12 cellular contexts compared by ENCODE assay signal in the genomic region with DNA sequence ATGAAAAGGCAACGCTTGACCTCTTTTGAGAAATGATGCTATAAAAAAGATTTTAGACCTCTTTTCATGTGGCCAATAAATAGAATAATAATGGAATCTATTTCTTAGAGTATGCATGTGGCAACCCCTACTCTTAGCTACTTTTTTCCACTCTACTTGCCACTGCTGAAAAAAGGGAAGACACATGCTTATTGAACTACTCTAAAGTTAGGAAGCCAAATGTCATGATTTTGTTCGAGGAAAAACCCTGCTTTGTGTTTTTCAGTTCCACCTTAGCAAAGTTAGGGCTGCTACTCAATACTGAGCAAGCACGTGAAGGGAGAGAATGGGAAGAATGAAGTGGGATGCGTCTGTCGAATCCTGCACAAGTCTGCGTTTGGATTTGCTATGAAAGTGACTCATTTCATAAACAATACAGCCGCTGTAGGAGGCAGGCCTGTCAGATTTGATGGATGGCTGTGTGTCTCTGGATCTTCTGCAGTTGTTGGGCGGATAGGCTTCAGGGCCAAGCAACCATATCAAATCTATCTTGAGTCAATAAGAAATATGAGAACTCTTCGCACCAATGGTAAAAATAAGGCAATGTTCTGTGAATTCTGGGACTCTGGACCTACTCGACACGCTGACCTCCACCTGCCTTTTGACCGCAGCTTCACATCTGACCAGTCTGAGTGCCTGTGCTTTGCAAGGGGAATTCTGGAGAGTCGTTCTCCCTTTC.
DNase-seq lines count a peak whose midpoint lies in the region; ATAC-seq and TF ChIP-seq lines count a peak whose summit lies in the region.
"Had no signal": no experiment of that assay in that cellular context is flagged by ENCODE, and none has a peak within 500 bp of the region (broad histone marks: within the 10 kb centered on the region; RNA-seq: fewer than 3 reads in every experiment).

No MANE protein-coding gene starts in this region.

- H3K36me3 Mint-ChIP-seq in nephron progenitor cell (ENCODE audit: low read depth) = no peaks in the 10 kb centered on the region
- H3K36me3 Mint-ChIP-seq in activated naive CD8-positive, alpha-beta T cell treated with anti-CD3 and anti-CD28 coated beads, Interleukin-2, amount 50 U/mL, for 24 hours (ENCODE audit: low read depth) = no peaks in the 10 kb centered on the region

- H3K27me3 Mint-ChIP-seq in nephron progenitor cell (ENCODE audit: low read depth, poor library complexity) = peaks cover 4% of the 10 kb centered on the region
- H3K27me3 Mint-ChIP-seq in activated naive CD8-positive, alpha-beta T cell treated with anti-CD3 and anti-CD28 coated beads, Interleukin-2, amount 50 U/mL, for 24 hours = no peaks in the 10 kb centered on the region
- H3K27me3 Mint-ChIP-seq: CD4-positive, alpha-beta T cell had no signal

- DNase-seq in DMS53 treated with DMSO at 0.1 percent for 48 hours (lab: John Stamatoyannopoulos, UW; ENCODE audit: unreplicated experiment) (peak; percentile 97), NCI-H460 (ENCODE audit: extremely low read depth, low read depth) (peak; percentile 75), mammary epithelial cell (peak; percentile 76), nephron progenitor cell (no peak), heart left ventricle (no peak), GM19240 (ENCODE audit: insufficient read length, low spot score) (no peak), cerebellum (ENCODE audit: low spot score) (no peak)
- no peak for DNase-seq in activated naive CD8-positive, alpha-beta T cell treated with anti-CD3 and anti-CD28 coated beads, Interleukin-2, amount 50 U/mL, for 24 hours
- DNase-seq: CD4-positive, alpha-beta T cell; NCI-H526 treated with DMSO at 0.1 percent for 48 hours; stimulated activated CD4-positive, alpha-beta T cell treated with anti-CD3 and anti-CD28 coated beads, Interleukin-4, amount 100 ng/mL, for 24 hours had no signal

- BruUV-seq in mammary epithelial cell (replicated peaks; lab: Mats Ljungman, UMichigan) = no TSS peak

- CTCF ChIA-PET in mammary epithelial cell (lab: Charles Lee; ENCODE audit: low non-redundant PET) = interaction anchor here (0.6 kb wide), 1 partner anchor 252 kb away, joined by 5 read pairs; no protein-coding TSS in a partner anchor

- H2AFZ ChIP-seq in mammary epithelial cell (ENCODE audit: low read depth, low read length) = no peak overlapping the region

- dilution Hi-C loops in mammary epithelial cell (cut with HindIII; ENCODE audit: low sequenced_read_pairs) = no loop called here

- WGBS in mammary epithelial cell (ENCODE audit: low coverage, missing lambda C conversion rate) = 85% methylated on average over 13 of the region's 13 CpGs
- 78 to 85% (median 80%) methylated on average over 13 of the region's 13 CpGs for WGBS in heart left ventricle, 4 donors

- H3K4me3 ChIP-seq in mammary epithelial cell (replicated peaks in 1 of 3; ENCODE audit: insufficient read depth in 1 of 3, low read depth in 2 of 3, low read length in 3 of 3) = no peak overlapping the region
- no peak overlapping the region for H3K4me3 ChIP-seq in heart left ventricle

- H3K36me3 ChIP-seq in mammary epithelial cell (ENCODE audit: insufficient read depth, low read length) = no peaks in the 10 kb centered on the region
- H3K36me3 ChIP-seq in heart left ventricle = no peaks in the 10 kb centered on the region

- H4K20me1 ChIP-seq in mammary epithelial cell (ENCODE audit: insufficient read depth, low read length) = no peaks in the 10 kb centered on the region

- no peak overlapping the region for H3K9ac ChIP-seq in mammary epithelial cell (ENCODE audit: insufficient read depth, low read length)

- peak overlapping the region; percentile 44 for H3K27ac Mint-ChIP-seq in nephron progenitor cell
- no peak overlapping the region for H3K27ac Mint-ChIP-seq in activated naive CD8-positive, alpha-beta T cell treated with anti-CD3 and anti-CD28 coated beads, Interleukin-2, amount 50 U/mL, for 24 hours
- H3K27ac Mint-ChIP-seq: CD4-positive, alpha-beta T cell had no signal

- H3K27ac ChIP-seq in mammary epithelial cell (ENCODE audit: insufficient read depth, low read depth, low read length) = no peak overlapping the region
- H3K27ac ChIP-seq in heart left ventricle = no peak overlapping the region

- H3K4me2 ChIP-seq in mammary epithelial cell (ENCODE audit: insufficient read depth, low read depth, low read length) = no peak overlapping the region

- H3K4me3 Mint-ChIP-seq in nephron progenitor cell = no peak overlapping the region
- H3K4me3 Mint-ChIP-seq in activated naive CD8-positive, alpha-beta T cell treated with anti-CD3 and anti-CD28 coated beads, Interleukin-2, amount 50 U/mL, for 24 hours = no peak overlapping the region
- H3K4me3 Mint-ChIP-seq: CD4-positive, alpha-beta T cell had no signal

- no peaks in the 10 kb centered on the region for H3K9me3 ChIP-seq in mammary epithelial cell (replicated peaks; ENCODE audit: insufficient read depth, low read length)
- H3K9me3 ChIP-seq in heart left ventricle = no peaks in the 10 kb centered on the region

- TF ChIP-seq POLR2A in heart left ventricle (IDR thresholded peaks at IDR 0.05) = no peak

- no peak for TF ChIP-seq CTCF in mammary epithelial cell (conservative IDR thresholded peaks at IDR 0.05 in 1 of 2, IDR thresholded peaks at IDR 0.05 in 1 of 2; ENCODE audit: extremely low read depth in 1 of 2, insufficient read depth in 1 of 2, low read depth in 1 of 2, low read length in 2 of 2)
- no peak for TF ChIP-seq CTCF in nephron progenitor cell (IDR thresholded peaks at IDR 0.05)
- TF ChIP-seq CTCF in heart left ventricle (IDR thresholded peaks at IDR 0.05) = no peak

- ATAC-seq in heart left ventricle = no peak
- no peak for ATAC-seq in activated naive CD8-positive, alpha-beta T cell treated with anti-CD3 and anti-CD28 coated beads, Interleukin-2, amount 50 U/mL, for 24 hours
- ATAC-seq: left lobe of liver had no signal

- intact Hi-C loops in mammary epithelial cell (cut with micrococcal nuclease) = no loop called here
- intact Hi-C loops in heart left ventricle (cut with DNase I) = loop anchor here in 1 of 10 donors (10.0 kb wide), 1 partner anchor 416 kb away; no protein-coding TSS in a partner anchor

- peaks cover 20% of the 10 kb centered on the region for H3K4me1 Mint-ChIP-seq in nephron progenitor cell
- H3K4me1 Mint-ChIP-seq in activated naive CD8-positive, alpha-beta T cell treated with anti-CD3 and anti-CD28 coated beads, Interleukin-2, amount 50 U/mL, for 24 hours = no peaks in the 10 kb centered on the region

- no peaks in the 10 kb centered on the region for H3K9me3 Mint-ChIP-seq in nephron progenitor cell
- no peaks in the 10 kb centered on the region for H3K9me3 Mint-ChIP-seq in activated naive CD8-positive, alpha-beta T cell treated with anti-CD3 and anti-CD28 coated beads, Interleukin-2, amount 50 U/mL, for 24 hours
- H3K9me3 Mint-ChIP-seq: CD4-positive, alpha-beta T cell had no signal

- no peaks in the 10 kb centered on the region for H3K79me2 ChIP-seq in mammary epithelial cell (ENCODE audit: insufficient read depth, low read length)

- no peaks in the 10 kb centered on the region for H3K27me3 ChIP-seq in mammary epithelial cell (ENCODE audit: insufficient read depth, low read length)
- H3K27me3 ChIP-seq in heart left ventricle = no peaks in the 10 kb centered on the region

- H3K4me1 ChIP-seq in mammary epithelial cell (ENCODE audit: insufficient read depth, low read length) (peaks cover 15% of the 10 kb centered on the region), heart left ventricle (peaks cover 0 to 5% (median 0%) of the 10 kb centered on the region in 12 donors)

- in situ Hi-C loops in mammary epithelial cell (cut with MboI; ENCODE audit: low sequenced_read_pairs in 2 of 2) = no loop called here

Comparison
In these comparisons a context has a peak if more than half of its experiments do, and no peak if none do; other contexts are left out.
1. DNase-seq: peak in DMS53 treated with DMSO at 0.1 percent for 48 hours (single experiment), NCI-H460 (single experiment) and mammary epithelial cell (single experiment); none in nephron progenitor cell (single experiment), heart left ventricle (0 of 5), GM19240 (single experiment), activated naive CD8-positive, alpha-beta T cell treated with anti-CD3 and anti-CD28 coated beads, Interleukin-2, amount 50 U/mL, for 24 hours (single experiment) and cerebellum (single experiment).